2 cellular contexts compared by ENCODE assay signal in genomic region chr4:151432654-151433053, GRCh38.
TF ChIP-seq lines count a peak whose summit lies in the region.

No MANE protein-coding gene starts in this region.

TF ChIP-seq in IMR-90, 13 proteins besides CTCF, POLR2A, EP300 and RAD21 (continued from another document):
- TF ChIP-seq, protein P1, sequence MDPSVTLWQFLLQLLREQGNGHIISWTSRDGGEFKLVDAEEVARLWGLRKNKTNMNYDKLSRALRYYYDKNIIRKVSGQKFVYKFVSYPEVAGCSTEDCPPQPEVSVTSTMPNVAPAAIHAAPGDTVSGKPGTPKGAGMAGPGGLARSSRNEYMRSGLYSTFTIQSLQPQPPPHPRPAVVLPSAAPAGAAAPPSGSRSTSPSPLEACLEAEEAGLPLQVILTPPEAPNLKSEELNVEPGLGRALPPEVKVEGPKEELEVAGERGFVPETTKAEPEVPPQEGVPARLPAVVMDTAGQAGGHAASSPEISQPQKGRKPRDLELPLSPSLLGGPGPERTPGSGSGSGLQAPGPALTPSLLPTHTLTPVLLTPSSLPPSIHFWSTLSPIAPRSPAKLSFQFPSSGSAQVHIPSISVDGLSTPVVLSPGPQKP (IDR thresholded peaks at IDR 0.05; ENCODE audit: borderline replicate concordance, low read depth, low read length), result no peak
- TF ChIP-seq CHD1 (IDR thresholded peaks at IDR 0.05; ENCODE audit: low read depth, low read length) (no peak), MAZ (IDR thresholded peaks at IDR 0.05; ENCODE audit: borderline replicate concordance, low read depth, low read length) (no peak), RFX5 (IDR thresholded peaks at IDR 0.05; ENCODE audit: low read depth, low read length) (no peak), FOS (IDR thresholded peaks at IDR 0.05; ENCODE audit: low read depth, low read length) (no peak), BHLHE40 (IDR thresholded peaks at IDR 0.05; ENCODE audit: low read depth, low read length) (no peak), USF2 (IDR thresholded peaks at IDR 0.05; ENCODE audit: low read depth, low read length) (no peak), MXI1 (IDR thresholded peaks at IDR 0.05; ENCODE audit: borderline replicate concordance, low read depth, low read length) (no peak), NFE2L2 (IDR thresholded peaks at IDR 0.05; ENCODE audit: low read depth, low read length) (no peak), RCOR1 (IDR thresholded peaks at IDR 0.05; ENCODE audit: insufficient replicate concordance, low read length) (no peak)

TF ChIP-seq in WTC11, 78 proteins besides CTCF, POLR2A, EP300 and RAD21 (continued from another document):
- TF ChIP-seq PRDM15 (CRISPR knock-in tag; IDR thresholded peaks at IDR 0.05) (no peak), HMGXB4 (CRISPR knock-in tag; IDR thresholded peaks at IDR 0.05) (no peak), GTF2I (CRISPR knock-in tag; conservative IDR thresholded peaks at IDR 0.05) (no peak), ZNF416 (CRISPR knock-in tag; IDR thresholded peaks at IDR 0.05) (no peak), NR1H2 (CRISPR knock-in tag; IDR thresholded peaks at IDR 0.05) (no peak), SOX15 (CRISPR knock-in tag; IDR thresholded peaks at IDR 0.05) (no peak), ATF1 (CRISPR knock-in tag; IDR thresholded peaks at IDR 0.05) (no peak)
- TF ChIP-seq, protein P2, sequence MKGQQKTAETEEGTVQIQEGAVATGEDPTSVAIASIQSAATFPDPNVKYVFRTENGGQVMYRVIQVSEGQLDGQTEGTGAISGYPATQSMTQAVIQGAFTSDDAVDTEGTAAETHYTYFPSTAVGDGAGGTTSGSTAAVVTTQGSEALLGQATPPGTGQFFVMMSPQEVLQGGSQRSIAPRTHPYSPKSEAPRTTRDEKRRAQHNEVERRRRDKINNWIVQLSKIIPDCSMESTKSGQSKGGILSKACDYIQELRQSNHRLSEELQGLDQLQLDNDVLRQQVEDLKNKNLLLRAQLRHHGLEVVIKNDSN (CRISPR knock-in tag; IDR thresholded peaks at IDR 0.05), result no peak
- TF ChIP-seq, protein P3, sequence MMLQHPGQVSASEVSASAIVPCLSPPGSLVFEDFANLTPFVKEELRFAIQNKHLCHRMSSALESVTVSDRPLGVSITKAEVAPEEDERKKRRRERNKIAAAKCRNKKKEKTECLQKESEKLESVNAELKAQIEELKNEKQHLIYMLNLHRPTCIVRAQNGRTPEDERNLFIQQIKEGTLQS (CRISPR knock-in tag; conservative IDR thresholded peaks at IDR 0.05), result no peak
